ENCODE assay signal across 9 cellular contexts in the genomic region with DNA sequence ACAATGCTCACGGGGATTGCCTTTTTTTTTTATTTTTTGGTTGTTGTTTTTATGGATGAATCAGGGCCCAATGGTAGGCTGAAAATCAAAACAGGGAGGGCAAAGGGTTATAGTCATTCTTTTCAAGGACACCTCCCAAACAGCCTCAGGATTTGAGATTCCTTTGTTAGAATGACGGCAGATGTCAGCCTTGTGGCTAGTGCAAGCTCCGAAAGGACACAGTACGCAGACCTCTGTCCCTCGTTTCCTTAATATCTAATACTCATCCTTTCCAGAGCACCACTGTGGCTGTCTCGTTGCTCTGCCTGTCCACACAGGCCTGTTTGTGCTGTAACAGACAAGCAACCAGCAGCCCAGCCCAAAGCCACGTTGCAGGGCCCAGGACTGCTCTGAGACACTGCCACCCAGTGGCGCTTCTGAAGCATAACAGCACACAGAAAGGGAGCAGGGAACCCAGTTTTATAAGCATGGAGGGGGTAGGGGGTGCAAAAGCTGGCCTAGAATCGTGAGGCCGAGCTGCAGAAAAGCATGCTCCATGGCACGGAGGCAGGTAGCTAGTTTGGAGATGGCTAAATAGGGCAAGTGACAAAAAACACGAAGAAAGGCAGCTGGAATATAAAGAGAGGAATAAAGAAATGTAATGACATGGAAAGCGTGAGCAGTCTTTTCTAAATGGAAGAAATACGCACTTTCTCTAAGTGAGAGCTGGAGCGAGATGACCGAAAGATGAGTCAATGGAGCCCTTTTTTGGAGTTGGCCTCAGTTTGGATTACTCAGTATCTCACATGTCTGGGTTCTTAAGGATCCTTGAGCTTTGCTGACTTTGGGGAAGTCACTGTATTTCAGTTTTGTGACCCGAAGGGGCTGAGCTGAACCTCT. TPM values are rescaled to one million over a fixed set of nuclear protein-coding genes. Genes with fewer than 3 reads are reported as not detected.
A peak's percentile ranks its signal among the peaks of the same experiment; 100 is the strongest.
DNase-seq lines count a peak whose midpoint lies in the region; ATAC-seq and TF ChIP-seq lines count a peak whose summit lies in the region.
"Had no signal": no experiment of that assay in that cellular context is flagged by ENCODE, and none has a peak within 500 bp of the region (broad histone marks: within the 10 kb centered on the region; RNA-seq: fewer than 3 reads in every experiment).

No MANE protein-coding gene starts in this region.

- peak overlapping the region in 1 of 3 donors; percentile 74 for H3K27ac Mint-ChIP-seq in CD4-positive, CD25-positive, alpha-beta regulatory T cell
- H3K27ac Mint-ChIP-seq in natural killer cell, result no peak overlapping the region

- no peaks in the 10 kb centered on the region for H3K9me2 ChIP-seq in PC-3 (replicated peaks; ENCODE audit: low read length)

- H3K27ac ChIP-seq in CD4-positive, CD25-positive, alpha-beta regulatory T cell (ENCODE audit: insufficient read depth, low read length, poor library complexity, severe bottlenecking), result no peak overlapping the region
- H3K27ac ChIP-seq in PC-3 (ENCODE audit: low read length), result peak overlapping the region; percentile 76

- H2AFZ ChIP-seq in PC-3 (ENCODE audit: low read length), result peak overlapping the region; percentile 73

- no peaks in the 10 kb centered on the region for H4K20me1 ChIP-seq in PC-3 (ENCODE audit: low read length)

- no TSS peak for BruUV-seq in PC-3 (replicated peaks; lab: Mats Ljungman, UMichigan)

- no peak overlapping the region for H3K4me3 ChIP-seq in CD4-positive, CD25-positive, alpha-beta regulatory T cell (ENCODE audit: low read depth, low read length)
- H3K4me3 ChIP-seq in PC-3 (ENCODE audit: low read length), result peak overlapping the region; percentile 61
- no peak overlapping the region for H3K4me3 ChIP-seq in fibroblast of pulmonary artery (replicated peaks; ENCODE audit: low read depth, low read length)

- H3K4me3 Mint-ChIP-seq in CD4-positive, CD25-positive, alpha-beta regulatory T cell, result no peak overlapping the region
- H3K4me3 Mint-ChIP-seq in natural killer cell, result no peak overlapping the region

- H3K27me3 Mint-ChIP-seq in CD4-positive, CD25-positive, alpha-beta regulatory T cell, result peaks cover 25% of the 10 kb centered on the region
- peaks cover 3 to 10% of the 10 kb centered on the region in 2 donors for H3K27me3 Mint-ChIP-seq in natural killer cell (ENCODE audit: low read depth in 2 of 2)

- H3K9me3 Mint-ChIP-seq in CD4-positive, CD25-positive, alpha-beta regulatory T cell, result no peaks in the 10 kb centered on the region
- H3K9me3 Mint-ChIP-seq in natural killer cell, result no peaks in the 10 kb centered on the region

- POLR2A ChIA-PET in PC-3 (lab: Charles Lee; ENCODE audit: unreplicated experiment), result interaction anchor here (0.6 kb wide), 1 partner anchor 50 kb away, joined by 3 read pairs; no protein-coding TSS in a partner anchor

- TF ChIP-seq CTCF in PC-3 (conservative IDR thresholded peaks at IDR 0.05; ENCODE audit: low read depth, low read length) (peak; percentile 89), fibroblast of pulmonary artery (IDR thresholded peaks at IDR 0.05; ENCODE audit: low read length, missing control alignments) (peak; percentile 97), natural killer cell (IDR thresholded peaks at IDR 0.05) (peak; percentile 89)

- peak overlapping the region; percentile 29 for H3K9ac ChIP-seq in PC-3 (ENCODE audit: low read length)

- no peaks in the 10 kb centered on the region for H3K4me1 ChIP-seq in CD4-positive, CD25-positive, alpha-beta regulatory T cell (ENCODE audit: control insufficient read depth, insufficient read depth, low read length, poor library complexity, severe bottlenecking)
- peaks cover 17% of the 10 kb centered on the region for H3K4me1 ChIP-seq in PC-3 (ENCODE audit: insufficient read depth, low read length)

- peak in 2 of 3 donors; percentile 37 to 68 for DNase-seq in CD4-positive, CD25-positive, alpha-beta regulatory T cell
- peak; percentile 75 for DNase-seq in HuH-7.5 (ENCODE audit: low spot score)
- peak; percentile 75 for DNase-seq in PC-3
- DNase-seq in activated T-helper 1 cell treated with Interleukin-2 at 50 U/mL for 16 hours (ENCODE audit: low read depth), result peak; percentile 9
- peak; percentile 95 for DNase-seq in fibroblast of pulmonary artery (ENCODE audit: low read depth)
- DNase-seq in natural killer cell, result peak; percentile 30
- DNase-seq in stimulated activated naive CD8-positive, alpha-beta T cell treated with anti-CD3 and anti-CD28 coated beads, Interleukin-15, Interleukin-2, amounts not matched to agents 100 U/mL and 50 U/mL, for 24 hours, result peak; percentile 60

- no peaks in the 10 kb centered on the region for H3K27me3 ChIP-seq in CD4-positive, CD25-positive, alpha-beta regulatory T cell (ENCODE audit: control insufficient read depth, insufficient read depth, low read length)
- no peaks in the 10 kb centered on the region for H3K27me3 ChIP-seq in PC-3 (ENCODE audit: low read length)

- H3K4me2 ChIP-seq in PC-3 (ENCODE audit: low read length), result peak overlapping the region; percentile 86

- H3K36me3 Mint-ChIP-seq in CD4-positive, CD25-positive, alpha-beta regulatory T cell, result no peaks in the 10 kb centered on the region
- no peaks in the 10 kb centered on the region for H3K36me3 Mint-ChIP-seq in natural killer cell

- H3K4me1 Mint-ChIP-seq in CD4-positive, CD25-positive, alpha-beta regulatory T cell, result no peaks in the 10 kb centered on the region
- H3K4me1 Mint-ChIP-seq in natural killer cell, result peaks cover 6% of the 10 kb centered on the region in 2 donors

- no peaks in the 10 kb centered on the region for H3K9me3 ChIP-seq in CD4-positive, CD25-positive, alpha-beta regulatory T cell (ENCODE audit: control insufficient read depth in 2 of 2, low read length in 2 of 2)
- H3K9me3 ChIP-seq in PC-3 (ENCODE audit: low read length), result no peaks in the 10 kb centered on the region

- H3F3A ChIP-seq in PC-3 (ENCODE audit: low read length, unreplicated experiment), result no peaks in the 10 kb centered on the region

- no peaks in the 10 kb centered on the region for H3K79me2 ChIP-seq in PC-3 (ENCODE audit: low read length)

- ATAC-seq in CD4-positive, CD25-positive, alpha-beta regulatory T cell (ENCODE audit: low read depth in 2 of 2), result peak; percentile 83 to 84
- ATAC-seq in GM19455 (IDR thresholded peaks at IDR 0.05; ENCODE audit: unreplicated experiment) (peak; percentile 63), PC-3 (peak; percentile 95), natural killer cell (peak; percentile 86 to 98 (median 95))
- peak; percentile 84 for ATAC-seq in stimulated activated naive CD8-positive, alpha-beta T cell treated with anti-CD3 and anti-CD28 coated beads, Interleukin-15, Interleukin-2, amounts not matched to agents 100 U/mL and 50 U/mL, for 24 hours

- intact Hi-C loops in PC-3 (cut with micrococcal nuclease) (loop anchor here (1.0 to 5.0 kb wide), 4 partner anchors 59 to 188 kb away; no protein-coding TSS in a partner anchor), natural killer cell (cut with micrococcal nuclease) (loop anchor here (1.0 to 10.0 kb wide), 2 partner anchors 491 to 733 kb away; no protein-coding TSS in a partner anchor)

- CTCF ChIA-PET in PC-3 (lab: Charles Lee), result interaction anchor here (0.6 to 1.3 kb wide), 8 partner anchors 18 to 733 kb away, joined by 3 to 7 read pairs (median 4); no protein-coding TSS in a partner anchor

- no peaks in the 10 kb centered on the region for H3K36me3 ChIP-seq in CD4-positive, CD25-positive, alpha-beta regulatory T cell (ENCODE audit: control insufficient read depth, insufficient read depth, low read length)
- H3K36me3 ChIP-seq in PC-3 (ENCODE audit: low read depth, low read length), result no peaks in the 10 kb centered on the region

RNA-seq across cellular contexts. Expression of a gene that starts 40.7 kb away (rescaled TPM):
- total RNA-seq in CD4-positive, CD25-positive, alpha-beta regulatory T cell, result not detected
- polyA plus RNA-seq in CD4-positive, CD25-positive, alpha-beta regulatory T cell, result under 1 TPM in 1 of 4 donors, not detected in 3; 0.11 TPM
- not detected in 2 replicates for total RNA-seq in PC-3 (2014; rRNA removed)
- total RNA-seq in natural killer cell, result not detected
- total RNA-seq: T-helper 1 cell treated with Interleukin-12 subunit alpha and Interleukin-12 subunit beta and Interleukin-4 antibody, amounts not matched to agents 30 ng/mL and 1 ng/mL, for 36 hours had no signal

Comparison
In these comparisons a context has a peak if more than half of its experiments do, and no peak if none do; other contexts are left out.
1. DNase-seq: peak in every context shown above with its lines; median percentile 95 in fibroblast of pulmonary artery; 75 in HuH-7.5; 75 in PC-3; 60 in stimulated activated naive CD8-positive, alpha-beta T cell treated with anti-CD3 and anti-CD28 coated beads, Interleukin-15, Interleukin-2, amounts not matched to agents 100 U/mL and 50 U/mL, for 24 hours; 52 in CD4-positive, CD25-positive, alpha-beta regulatory T cell; 30 in natural killer cell; 9 in activated T-helper 1 cell treated with Interleukin-2 at 50 U/mL for 16 hours.